11 cellular contexts compared by ENCODE assay signal in the genomic region with DNA sequence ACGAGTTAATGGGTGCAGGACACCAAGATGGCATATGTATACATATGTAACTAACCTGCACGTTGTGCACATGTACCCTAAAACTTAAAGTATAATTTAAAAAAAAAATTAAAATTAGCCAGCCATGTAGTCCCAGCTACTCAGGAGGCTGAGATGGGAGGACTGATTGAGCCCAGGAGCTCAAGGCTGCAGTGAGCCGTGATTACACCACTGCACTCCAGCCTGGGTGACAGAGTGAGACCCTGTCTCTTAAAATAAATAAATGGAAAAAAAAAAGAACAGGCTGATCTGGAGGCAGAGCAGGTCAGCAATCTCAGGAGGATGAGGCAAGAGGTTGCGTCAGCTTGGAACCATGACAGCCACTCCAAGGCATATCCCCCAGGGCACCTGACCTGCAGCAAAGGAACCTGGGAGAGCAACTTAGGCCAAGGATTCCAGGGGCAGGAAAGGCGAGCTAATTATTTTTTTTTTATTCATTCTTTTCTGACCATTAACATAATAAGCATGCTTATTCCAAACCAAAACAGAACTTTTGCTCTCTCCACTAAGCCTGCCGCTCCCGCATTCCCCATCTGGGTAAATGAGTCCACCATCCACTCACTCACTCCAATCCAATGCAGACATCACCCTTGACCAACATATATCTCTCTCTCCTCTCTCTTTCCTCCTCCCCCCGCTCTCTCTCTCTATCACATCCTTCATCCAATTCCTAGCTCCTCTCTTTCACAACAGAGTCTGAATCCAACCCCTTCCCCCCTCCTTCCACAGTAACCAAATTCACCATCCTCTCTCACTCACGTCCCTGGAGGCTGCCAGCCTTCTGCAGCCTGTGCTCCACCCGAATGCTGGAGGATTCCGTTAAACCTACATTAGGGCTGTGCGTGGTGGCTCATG. TPM values are rescaled to one million over a fixed set of nuclear protein-coding genes. Genes with fewer than 3 reads are reported as not detected.
A peak's percentile ranks its signal among the peaks of the same experiment; 100 is the strongest.
DNase-seq lines count a peak whose midpoint lies in the region; ATAC-seq and TF ChIP-seq lines count a peak whose summit lies in the region.
"Had no signal": no experiment of that assay in that cellular context is flagged by ENCODE, and none has a peak within 500 bp of the region (broad histone marks: within the 10 kb centered on the region; RNA-seq: fewer than 3 reads in every experiment).

No MANE protein-coding gene starts in this region.

- peak; percentile 75 for DNase-seq in AG20443 (ENCODE audit: low spot score)
- peak; percentile 36 for DNase-seq in RWPE1 (ENCODE audit: low spot score)
- DNase-seq in posterior vena cava (ENCODE audit: low spot score) = peak; percentile 92
- no peak for DNase-seq in NCI-H510A (lab: John Stamatoyannopoulos, UW)
- DNase-seq: activated CD4-positive, alpha-beta T cell treated with anti-CD3 and anti-CD28 coated beads for 48 hours; NCI-H2029; RPMI8226 had no signal

- H3K4me3 ChIP-seq in gastroesophageal sphincter = no peak overlapping the region

- 71 to 72% methylated on average over 11 of the region's 12 CpGs for WGBS in gastroesophageal sphincter (ENCODE audit: low coverage in 1 of 2), 2 donors

- POLR2A ChIA-PET in RWPE1 (lab: Yijun Ruan, JAX; ENCODE audit: low non-redundant PET) = no interaction called here

- TF ChIP-seq POLR2A in gastroesophageal sphincter (IDR thresholded peaks at IDR 0.05) = no peak

- intact Hi-C loops in posterior vena cava (cut with DNase I) = no loop called here

- peaks cover 0 to 8% of the 10 kb centered on the region in 2 donors for H3K36me3 ChIP-seq in gastroesophageal sphincter

- TF ChIP-seq EP300 in gastroesophageal sphincter (IDR thresholded peaks at IDR 0.05) = no peak

- H3K27me3 ChIP-seq in gastroesophageal sphincter = no peaks in the 10 kb centered on the region

- TF ChIP-seq CTCF in RWPE1 (conservative IDR thresholded peaks at IDR 0.05; ENCODE audit: low read depth) (no peak), gastroesophageal sphincter (IDR thresholded peaks at IDR 0.05) (no peak)

- peaks cover 5 to 27% (median 16%) of the 10 kb centered on the region in 3 donors for H3K4me1 ChIP-seq in gastroesophageal sphincter

- H3K27ac ChIP-seq in RWPE1 (peak overlapping the region; percentile 86), gastroesophageal sphincter (peak overlapping the region; percentile 29 to 68 (median 48))

- ATAC-seq in gastroesophageal sphincter = peak; percentile 95
- ATAC-seq in GM21367 (IDR thresholded peaks at IDR 0.05; ENCODE audit: unreplicated experiment) = no peak
- no peak for ATAC-seq in GM21526 (IDR thresholded peaks at IDR 0.05; ENCODE audit: low FRiP score, unreplicated experiment)
- no peak for ATAC-seq in HG03280 (IDR thresholded peaks at IDR 0.05; ENCODE audit: unreplicated experiment)

- no peaks in the 10 kb centered on the region for H3K9me3 ChIP-seq in gastroesophageal sphincter

- CTCF ChIA-PET in RWPE1 (lab: Yijun Ruan, JAX) = interaction anchor here (0.8 kb wide), 1 partner anchor 95 kb away, joined by 3 read pairs; no protein-coding TSS in a partner anchor

RNA-seq across cellular contexts. Expression of a gene that starts 47.7 kb away (rescaled TPM):
- total RNA-seq in gastroesophageal sphincter (10 to 100 TPM; 32.7 to 42.8 (median 37.0) TPM), posterior vena cava (10 to 100 TPM; 23.6 to 37.2 TPM)

RNA-seq across cellular contexts. Expression of a gene that starts 50.1 kb away (rescaled TPM):
- total RNA-seq in gastroesophageal sphincter (10 to 100 TPM; 13.1 to 31.5 (median 17.9) TPM), posterior vena cava (10 to 100 TPM; 22.0 to 25.4 TPM)
